1 cellular context compared by ENCODE assay signal in genomic region chr15:66294932-66295235, GRCh38.
TF ChIP-seq lines count a peak whose summit lies in the region.

No MANE protein-coding gene starts in this region.

TF ChIP-seq in HepG2, 621 proteins besides CTCF, POLR2A, EP300 and RAD21:
- no peak for TF ChIP-seq KLF13 (CRISPR knock-in tag; IDR thresholded peaks at IDR 0.05)
- no peak for TF ChIP-seq ZNF430 (CRISPR knock-in tag; IDR thresholded peaks at IDR 0.05)
- no peak for TF ChIP-seq GPN1 (CRISPR knock-in tag; IDR thresholded peaks at IDR 0.05; ENCODE audit: borderline replicate concordance)
- no peak for TF ChIP-seq ZBTB3 (CRISPR knock-in tag; IDR thresholded peaks at IDR 0.05; ENCODE audit: borderline replicate concordance, low read depth)
- TF ChIP-seq GLI4 (CRISPR knock-in tag; IDR thresholded peaks at IDR 0.05; ENCODE audit: borderline replicate concordance), result no peak
- TF ChIP-seq ZKSCAN8 (CRISPR knock-in tag; IDR thresholded peaks at IDR 0.05; ENCODE audit: borderline replicate concordance), result no peak
- no peak for TF ChIP-seq ARNT2 (CRISPR knock-in tag; IDR thresholded peaks at IDR 0.05; ENCODE audit: low read depth)
- no peak for TF ChIP-seq FOXO1 (CRISPR knock-in tag; IDR thresholded peaks at IDR 0.05)
- no peak for TF ChIP-seq ZNF740 (CRISPR knock-in tag; IDR thresholded peaks at IDR 0.05)
- TF ChIP-seq KAT8 (CRISPR knock-in tag; IDR thresholded peaks at IDR 0.05), result no peak
- TF ChIP-seq RXRA (CRISPR knock-in tag; IDR thresholded peaks at IDR 0.05), result no peak
- TF ChIP-seq TRAFD1 (CRISPR knock-in tag; IDR thresholded peaks at IDR 0.05; ENCODE audit: borderline replicate concordance), result no peak
- no peak for TF ChIP-seq ZBTB39 (CRISPR knock-in tag; IDR thresholded peaks at IDR 0.05)
- TF ChIP-seq NFRKB (IDR thresholded peaks at IDR 0.05), result no peak
- no peak for TF ChIP-seq HNRNPUL1 (IDR thresholded peaks at IDR 0.05; ENCODE audit: low read depth, low read length)
